In genomic region chr12:78964521-78964920, GRCh38 we compare ENCODE assay signal across 2 cellular contexts.
TF ChIP-seq lines count a peak whose summit lies in the region.

No MANE protein-coding gene starts in this region.

TF ChIP-seq in SK-N-SH, 30 proteins besides CTCF, POLR2A, EP300 and RAD21 (continued from another document):
- no peak for TF ChIP-seq FOXM1 (IDR thresholded peaks at IDR 0.05; ENCODE audit: low read depth)
- TF ChIP-seq PBX3 (IDR thresholded peaks at IDR 0.05) = no peak
- no peak for TF ChIP-seq NFIC (IDR thresholded peaks at IDR 0.05; ENCODE audit: borderline replicate concordance)
- TF ChIP-seq TAF1 (IDR thresholded peaks at IDR 0.05; ENCODE audit: borderline replicate concordance, low read depth, low read length) = no peak
- TF ChIP-seq MEF2A (IDR thresholded peaks at IDR 0.05; ENCODE audit: borderline replicate concordance, low read depth) = no peak
- no peak for TF ChIP-seq NRF1 (IDR thresholded peaks at IDR 0.05; ENCODE audit: low read depth, low read length)
TF ChIP-seq in SK-N-SH: peak in this region for 0.

TF ChIP-seq in SK-N-SH treated with all-trans-retinoic acid at 6 μM for 48 hours, 23 proteins besides CTCF, POLR2A, EP300 and RAD21 (continued from another document):
- TF ChIP-seq, protein P1, sequence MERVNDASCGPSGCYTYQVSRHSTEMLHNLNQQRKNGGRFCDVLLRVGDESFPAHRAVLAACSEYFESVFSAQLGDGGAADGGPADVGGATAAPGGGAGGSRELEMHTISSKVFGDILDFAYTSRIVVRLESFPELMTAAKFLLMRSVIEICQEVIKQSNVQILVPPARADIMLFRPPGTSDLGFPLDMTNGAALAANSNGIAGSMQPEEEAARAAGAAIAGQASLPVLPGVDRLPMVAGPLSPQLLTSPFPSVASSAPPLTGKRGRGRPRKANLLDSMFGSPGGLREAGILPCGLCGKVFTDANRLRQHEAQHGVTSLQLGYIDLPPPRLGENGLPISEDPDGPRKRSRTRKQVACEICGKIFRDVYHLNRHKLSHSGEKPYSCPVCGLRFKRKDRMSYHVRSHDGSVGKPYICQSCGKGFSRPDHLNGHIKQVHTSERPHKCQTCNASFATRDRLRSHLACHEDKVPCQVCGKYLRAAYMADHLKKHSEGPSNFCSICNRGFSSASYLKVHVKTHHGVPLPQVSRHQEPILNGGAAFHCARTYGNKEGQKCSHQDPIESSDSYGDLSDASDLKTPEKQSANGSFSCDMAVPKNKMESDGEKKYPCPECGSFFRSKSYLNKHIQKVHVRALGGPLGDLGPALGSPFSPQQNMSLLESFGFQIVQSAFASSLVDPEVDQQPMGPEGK (CRISPR knock-in tag; IDR thresholded peaks at IDR 0.05; ENCODE audit: borderline replicate concordance) = no peak
- no peak for TF ChIP-seq ISL1 (CRISPR knock-in tag; IDR thresholded peaks at IDR 0.05)
- TF ChIP-seq BACH2 (CRISPR knock-in tag; IDR thresholded peaks at IDR 0.05; ENCODE audit: borderline replicate concordance) = no peak
- TF ChIP-seq ZC3H10 (CRISPR knock-in tag; IDR thresholded peaks at IDR 0.05) = no peak
- no peak for TF ChIP-seq RARB (CRISPR knock-in tag; IDR thresholded peaks at IDR 0.05)
- TF ChIP-seq ZFP30 (CRISPR knock-in tag; IDR thresholded peaks at IDR 0.05) = no peak
- TF ChIP-seq ESRRG (CRISPR knock-in tag; IDR thresholded peaks at IDR 0.05) = no peak
- no peak for TF ChIP-seq CREB5 (CRISPR knock-in tag; IDR thresholded peaks at IDR 0.05; ENCODE audit: low read depth)
- TF ChIP-seq ARNTL (CRISPR knock-in tag; IDR thresholded peaks at IDR 0.05; ENCODE audit: borderline replicate concordance, low read depth) = no peak
- TF ChIP-seq ZNF565 (CRISPR knock-in tag; conservative IDR thresholded peaks at IDR 0.05; ENCODE audit: low read depth) = no peak
